In the genomic region with DNA sequence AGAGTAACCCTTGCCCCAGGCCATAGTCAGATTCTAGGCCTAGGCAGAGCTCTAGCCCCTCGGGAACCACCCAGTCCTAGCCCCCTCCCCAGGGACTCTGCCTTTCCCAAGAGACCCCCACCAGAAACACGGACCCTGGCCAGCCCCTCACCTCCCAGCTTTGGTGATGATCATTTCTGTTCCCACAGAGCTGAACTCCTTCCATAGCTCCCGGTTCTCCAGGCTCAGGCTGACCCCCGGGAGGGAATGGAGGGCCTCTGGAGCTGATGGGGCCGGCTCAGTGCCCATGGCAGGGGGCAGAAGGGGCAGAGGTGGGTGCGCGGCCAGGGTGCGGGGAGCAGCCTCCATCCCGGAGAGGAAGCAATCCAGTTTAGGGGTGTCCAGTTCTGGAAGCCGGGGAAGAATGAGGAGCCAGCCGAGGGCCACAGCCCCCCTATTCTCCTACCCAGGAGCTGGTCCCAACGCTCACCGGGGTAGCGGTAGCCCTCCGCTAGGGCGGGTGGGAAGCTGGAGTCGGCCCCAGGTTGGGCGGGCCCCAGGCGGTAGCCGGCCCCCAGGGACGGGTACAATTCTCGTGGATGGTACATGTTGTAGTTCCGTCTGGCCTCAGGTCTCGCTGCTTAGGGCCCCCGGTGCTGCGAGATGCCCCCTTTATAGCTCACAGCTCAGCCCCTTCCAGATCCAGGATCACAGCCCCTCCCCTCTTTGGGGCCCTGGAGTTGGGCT, we compare ENCODE assay signal across 10 cellular contexts. TPM values are rescaled to one million over a fixed set of nuclear protein-coding genes. Genes with fewer than 3 reads are reported as not detected.
DNase-seq lines count a peak whose midpoint lies in the region; ATAC-seq and TF ChIP-seq lines count a peak whose summit lies in the region.
"Had no signal": no experiment of that assay in that cellular context is flagged by ENCODE, and none has a peak within 500 bp of the region (broad histone marks: within the 10 kb centered on the region; RNA-seq: fewer than 3 reads in every experiment).

No MANE protein-coding gene starts in this region.

- H3K9ac ChIP-seq in DND-41 (ENCODE audit: low read depth, low read length) = peak overlapping the region; percentile 62; the same call in 1 of the 2 replicates

- 91% methylated on average over 4 of the region's 26 CpGs; no CpG with 5 or more reads in 1 of the 2 donors for WGBS in gastroesophageal sphincter (ENCODE audit: low coverage in 1 of 2), 2 donors
- 64 to 72% (median 65%) methylated on average over 23 to 26 of the region's 26 CpGs for WGBS in psoas muscle, 3 donors

- peaks cover 43% of the 10 kb centered on the region for H3K4me1 ChIP-seq in DND-41 (ENCODE audit: insufficient read depth, low read length)
- peaks cover 13% of the 10 kb centered on the region for H3K4me1 ChIP-seq in RWPE2 (ENCODE audit: insufficient read depth, poor library complexity, severe bottlenecking)
- H3K4me1 ChIP-seq in gastroesophageal sphincter = peaks cover 3 to 59% (median 32%) of the 10 kb centered on the region in 3 donors
- H3K4me1 ChIP-seq in psoas muscle = peaks cover 34% of the 10 kb centered on the region

- no peak for TF ChIP-seq EP300 in gastroesophageal sphincter (IDR thresholded peaks at IDR 0.05)

- H3K36me3 ChIP-seq in DND-41 (ENCODE audit: insufficient read depth, low read length) (peaks cover 8% of the 10 kb centered on the region; the same call in 1 of the 2 replicates), RWPE2 (ENCODE audit: low read depth) (peaks cover 4% of the 10 kb centered on the region; the same call in 1 of the 2 replicates), gastroesophageal sphincter (peaks cover 0 to 26% of the 10 kb centered on the region in 2 donors), psoas muscle (ENCODE audit: insufficient read depth in 1 of 2, low read depth in 1 of 2) (peaks cover 0 to 31% of the 10 kb centered on the region in 2 donors)

- H3K4me3 ChIP-seq in DND-41 (ENCODE audit: low read depth in 1 of 2, low read length in 2 of 2) (no peak overlapping the region; a peak in 1 of 4 replicates), RWPE2 (ENCODE audit: severe bottlenecking) (no peak overlapping the region), gastroesophageal sphincter (peak overlapping the region in 1 of 2 donors; percentile 61), psoas muscle (peak overlapping the region; percentile 64)

- H2AFZ ChIP-seq in DND-41 (ENCODE audit: low read depth, low read length) = peak overlapping the region; percentile 96

- ATAC-seq in DND-41 (ENCODE audit: insufficient read depth, low read depth) (no peak), RWPE2 (ENCODE audit: low read depth) (no peak), gastroesophageal sphincter (no peak), psoas muscle (no peak), HG02852 (IDR thresholded peaks at IDR 0.05; ENCODE audit: unreplicated experiment) (no peak)

- DNase-seq in DND-41 (no peak), RWPE2 (ENCODE audit: low spot score) (peak; percentile 62), psoas muscle (no peak), HuH-7 (ENCODE audit: low spot score) (no peak)
- no peak for DNase-seq in activated effector memory CD4-positive, alpha-beta T cell treated with anti-CD3 and anti-CD28 coated beads, Interleukin-2, amount 50 U/mL, for 16 hours
- DNase-seq in stimulated activated CD4-positive, alpha-beta T cell treated with anti-CD3 and anti-CD28 coated beads, Interleukin-15, amount 100 ng/mL, for 24 hours = no peak
- DNase-seq: activated CD4-positive, alpha-beta T cell treated with anti-CD3 and anti-CD28 coated beads, Interleukin-2, amount 50 U/mL, for 48 hours had no signal

- no peak for TF ChIP-seq POLR2A in gastroesophageal sphincter (IDR thresholded peaks at IDR 0.05)

- H3K79me2 ChIP-seq in DND-41 (ENCODE audit: insufficient read depth, low read length) = peaks cover 7% of the 10 kb centered on the region

- TF ChIP-seq CTCF in DND-41 (IDR thresholded peaks at IDR 0.05; ENCODE audit: borderline replicate concordance, extremely low read depth, low read length, poor library complexity, severe bottlenecking) = no peak
- no peak for TF ChIP-seq CTCF in RWPE2 (IDR thresholded peaks at IDR 0.05; ENCODE audit: poor library complexity, severe bottlenecking)
- TF ChIP-seq CTCF in gastroesophageal sphincter (IDR thresholded peaks at IDR 0.05) = no peak
- TF ChIP-seq CTCF in psoas muscle (IDR thresholded peaks at IDR 0.05) = no peak

- H3K27ac ChIP-seq in DND-41 (ENCODE audit: low read length) = no peak overlapping the region; the same call in 1 of the 2 replicates
- H3K27ac ChIP-seq in RWPE2 (ENCODE audit: poor library complexity, severe bottlenecking) = peak overlapping the region; percentile 87
- H3K27ac ChIP-seq in gastroesophageal sphincter = peak overlapping the region in 3 of 4 donors; percentile 84 to 97 (median 94)
- H3K27ac ChIP-seq in psoas muscle = peak overlapping the region; percentile 97

- H3K4me2 ChIP-seq in DND-41 (ENCODE audit: insufficient read depth, low read length) = peak overlapping the region; percentile 78; the same call in 1 of the 2 replicates

- H4K20me1 ChIP-seq in DND-41 (ENCODE audit: insufficient read depth, low read length) = peaks cover 3% of the 10 kb centered on the region; the same call in 1 of the 2 replicates

- no peaks in the 10 kb centered on the region for H3K27me3 ChIP-seq in DND-41 (ENCODE audit: insufficient read depth, low read length, poor library complexity)
- H3K27me3 ChIP-seq in RWPE2 (ENCODE audit: insufficient read depth, poor library complexity, severe bottlenecking) = no peaks in the 10 kb centered on the region
- no peaks in the 10 kb centered on the region for H3K27me3 ChIP-seq in gastroesophageal sphincter
- no peaks in the 10 kb centered on the region for H3K27me3 ChIP-seq in psoas muscle (ENCODE audit: insufficient read depth in 3 of 3, low read length in 2 of 3)

- intact Hi-C loops in psoas muscle (cut with DNase I) = loop anchor here in 1 of 2 donors (1.0 to 10.0 kb wide), 3 partner anchors 14 to 314 kb away; a partner anchor contains a TSS

- H3K9me3 ChIP-seq in DND-41 (ENCODE audit: insufficient read depth, low read length, severe bottlenecking) (no peaks in the 10 kb centered on the region), RWPE2 (ENCODE audit: severe bottlenecking) (no peaks in the 10 kb centered on the region), gastroesophageal sphincter (no peaks in the 10 kb centered on the region), psoas muscle (no peaks in the 10 kb centered on the region)

RNA-seq across cellular contexts. Expression of a gene that starts 1.0 kb away (rescaled TPM):
- total RNA-seq in gastroesophageal sphincter (under 1 TPM; 0.40 to 0.84 (median 0.45) TPM), psoas muscle (1 to 10 TPM in 1 of 4 donors, under 1 TPM in 3; 0.32 to 1.0 (median 0.51) TPM)
- polyA plus RNA-seq in psoas muscle = 1 to 10 TPM in 2 of 3 donors, under 1 TPM in 1; 0.76 to 1.6 (median 1.5) TPM
- total RNA-seq: H4 had no signal

RNA-seq across cellular contexts. Expression of a gene that starts 5.2 kb away (rescaled TPM):
- total RNA-seq in gastroesophageal sphincter (100 to 1,000 TPM in 1 of 4 donors, 10 to 100 TPM in 3; 76.9 to 105 (median 80.2) TPM), psoas muscle (100 to 1,000 TPM in 1 of 4 donors, 10 to 100 TPM in 3; 47.1 to 156 (median 60.2) TPM)
- polyA plus RNA-seq in psoas muscle = 10 to 100 TPM; 24.8 to 96.2 (median 81.4) TPM

RNA-seq across cellular contexts. Expression of a gene that starts 15.0 kb away (rescaled TPM):
- total RNA-seq in gastroesophageal sphincter (10 to 100 TPM; 41.2 to 58.5 (median 48.6) TPM), psoas muscle (10 to 100 TPM; 38.1 to 64.5 (median 58.5) TPM)
- polyA plus RNA-seq in psoas muscle = 100 to 1,000 TPM in 2 of 3 donors, 10 to 100 TPM in 1; 79.1 to 172 (median 130) TPM

RNA-seq across cellular contexts. Expression of a gene that starts 22.6 kb away (rescaled TPM):
- total RNA-seq in gastroesophageal sphincter (1 to 10 TPM; 1.1 to 3.1 (median 1.9) TPM), psoas muscle (1 to 10 TPM in 2 of 4 donors, under 1 TPM in 2; 0.56 to 3.1 (median 1.3) TPM)
- under 1 TPM; 0.48 to 0.91 (median 0.89) TPM for polyA plus RNA-seq in psoas muscle
- total RNA-seq: H4 had no signal

RNA-seq across cellular contexts. Expression of a gene that starts 25.2 kb away (rescaled TPM):
- total RNA-seq in gastroesophageal sphincter = 1,000 to 10,000 TPM; 1,018 to 1,914 (median 1,258) TPM
- total RNA-seq in psoas muscle = 1,000 to 10,000 TPM; 5,088 to 7,531 (median 6,001) TPM
- polyA plus RNA-seq in psoas muscle = over 10,000 TPM in 1 of 3 donors, 1,000 to 10,000 TPM in 2; 4,532 to 12,458 (median 6,880) TPM
